Comparison of ENCODE assay signal across 8 cellular contexts in the genomic region with DNA sequence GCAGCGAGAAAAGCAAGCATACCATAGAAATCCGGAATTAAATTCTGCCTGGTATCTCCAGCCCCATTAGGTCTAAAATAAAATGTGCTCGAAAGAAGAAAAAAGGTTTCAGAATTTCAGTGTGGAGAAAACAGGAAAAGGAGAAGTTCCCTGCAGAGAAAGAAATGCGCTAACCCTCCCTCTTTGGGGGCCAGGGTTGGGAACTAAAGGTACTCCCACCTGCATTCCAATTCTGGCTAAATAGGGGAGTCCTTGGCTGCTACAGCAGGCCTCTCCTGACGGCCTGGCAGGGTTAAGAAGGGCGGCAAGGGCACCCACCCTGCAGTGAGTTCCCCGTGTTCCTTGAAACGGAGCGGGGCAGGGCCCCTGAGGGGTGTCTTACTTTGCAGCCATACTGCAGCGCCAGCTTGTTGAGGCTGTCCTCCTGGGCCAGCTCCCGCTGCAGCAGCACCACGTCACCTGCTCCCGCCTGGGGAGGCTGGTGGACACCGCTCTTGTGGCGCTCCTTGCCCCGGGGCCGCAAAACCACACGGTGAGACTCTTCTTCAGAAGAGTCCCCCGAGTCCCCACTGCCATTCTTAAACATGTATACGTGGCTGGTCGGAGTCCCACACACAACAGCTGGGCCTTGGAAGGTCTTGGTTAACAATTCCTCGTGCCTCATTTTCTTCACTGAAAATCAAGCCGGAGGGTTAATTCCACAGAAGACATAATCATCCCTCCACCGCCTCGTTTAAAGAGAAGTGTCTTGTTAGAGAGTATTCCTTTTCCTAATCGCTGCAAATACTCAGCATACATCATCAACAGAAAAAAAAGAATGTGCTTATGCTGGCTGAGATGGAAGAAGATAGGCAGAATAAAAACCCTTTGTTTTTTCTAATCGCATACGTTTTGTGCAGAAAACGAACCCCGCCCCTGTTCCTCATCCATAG. TPM values are rescaled to one million over a fixed set of nuclear protein-coding genes. Genes with fewer than 3 reads are reported as not detected.
DNase-seq lines count a peak whose midpoint lies in the region; ATAC-seq and TF ChIP-seq lines count a peak whose summit lies in the region.

No MANE protein-coding gene starts in this region.

- ATAC-seq in right cardiac atrium (no peak), GM19455 (IDR thresholded peaks at IDR 0.05; ENCODE audit: unreplicated experiment) (no peak), HG02981 (IDR thresholded peaks at IDR 0.05; ENCODE audit: unreplicated experiment) (no peak)

- TF ChIP-seq CTCF in sigmoid colon (IDR thresholded peaks at IDR 0.05): no peak

- peak overlapping the region; percentile 86 for H3K4me3 Mint-ChIP-seq in activated T-helper 1 cell treated with anti-CD3 and anti-CD28 coated beads, Interleukin-12 subunit alpha, Interleukin-12 subunit beta, Interleukin-2, Interleukin-4 antibody, amounts not matched to agents 30 ng/mL and 10 ng/mL and 1 ng/mL, durations not matched to agents 14 hours and 24 hours and 36 hours

- H3K9me3 ChIP-seq in right cardiac atrium (ENCODE audit: control insufficient read depth, low read length): no peaks in the 10 kb centered on the region
- H3K9me3 ChIP-seq in sigmoid colon: no peaks in the 10 kb centered on the region

- no peaks in the 10 kb centered on the region for H3K27me3 Mint-ChIP-seq in activated T-helper 1 cell treated with anti-CD3 and anti-CD28 coated beads, Interleukin-12 subunit alpha, Interleukin-12 subunit beta, Interleukin-2, Interleukin-4 antibody, amounts not matched to agents 30 ng/mL and 10 ng/mL and 1 ng/mL, durations not matched to agents 14 hours and 24 hours and 36 hours (ENCODE audit: insufficient read depth)

- H3K4me1 ChIP-seq in right cardiac atrium (ENCODE audit: control insufficient read depth, insufficient read depth, low read length) (no peaks in the 10 kb centered on the region), sigmoid colon (peaks cover 0 to 32% (median 20%) of the 10 kb centered on the region in 4 donors)

- no peak for TF ChIP-seq POLR2A in sigmoid colon (IDR thresholded peaks at IDR 0.05)

- H3K4me1 Mint-ChIP-seq in activated T-helper 1 cell treated with anti-CD3 and anti-CD28 coated beads, Interleukin-12 subunit alpha, Interleukin-12 subunit beta, Interleukin-2, Interleukin-4 antibody, amounts not matched to agents 30 ng/mL and 10 ng/mL and 1 ng/mL, durations not matched to agents 14 hours and 24 hours and 36 hours (ENCODE audit: low read depth): peaks cover 23% of the 10 kb centered on the region

- H3K27ac Mint-ChIP-seq in activated T-helper 1 cell treated with anti-CD3 and anti-CD28 coated beads, Interleukin-12 subunit alpha, Interleukin-12 subunit beta, Interleukin-2, Interleukin-4 antibody, amounts not matched to agents 30 ng/mL and 10 ng/mL and 1 ng/mL, durations not matched to agents 14 hours and 24 hours and 36 hours: no peak overlapping the region

- H3K27me3 ChIP-seq in H7 (ENCODE audit: control insufficient read depth, insufficient read depth, low read length) (peaks cover 10% of the 10 kb centered on the region), right cardiac atrium (ENCODE audit: control insufficient read depth, insufficient read depth) (no peaks in the 10 kb centered on the region), sigmoid colon (no peaks in the 10 kb centered on the region)

- peaks cover 10% of the 10 kb centered on the region; the same call in 1 of the 2 replicates for H3K36me3 ChIP-seq in H7 (replicated peaks; ENCODE audit: control insufficient read depth, insufficient read depth, low read length)
- H3K36me3 ChIP-seq in sigmoid colon: peaks cover 0 to 21% (median 6%) of the 10 kb centered on the region in 4 donors

- H3K9me3 Mint-ChIP-seq in activated T-helper 1 cell treated with anti-CD3 and anti-CD28 coated beads, Interleukin-12 subunit alpha, Interleukin-12 subunit beta, Interleukin-2, Interleukin-4 antibody, amounts not matched to agents 30 ng/mL and 10 ng/mL and 1 ng/mL, durations not matched to agents 14 hours and 24 hours and 36 hours: no peaks in the 10 kb centered on the region

- TF ChIP-seq EP300 in sigmoid colon (IDR thresholded peaks at IDR 0.05): no peak

- H3K4me3 ChIP-seq in H7 (ENCODE audit: insufficient read depth, low read depth, low read length) (peak overlapping the region; percentile 75; the same call in 1 of the 2 replicates), right cardiac atrium (ENCODE audit: low read length) (peak overlapping the region; percentile 78), sigmoid colon (peak overlapping the region; percentile 59 to 95 (median 90))

- intact Hi-C loops in activated T-helper 1 cell treated with anti-CD3 and anti-CD28 coated beads, Interleukin-12 subunit alpha, Interleukin-12 subunit beta, Interleukin-2, Interleukin-4 antibody, amounts not matched to agents 30 ng/mL and 10 ng/mL and 1 ng/mL, durations not matched to agents 14 hours and 24 hours and 36 hours (cut with micrococcal nuclease): loop anchor here (2.0 kb wide), 2 partner anchors 195 to 871 kb away; partner anchors contain the start of genes ASB7 and LINS1
- intact Hi-C loops in right cardiac atrium (cut with DNase I) (loop anchor here in 1 of 4 donors (10.0 kb wide), 1 partner anchor 447 kb away; no protein-coding TSS in a partner anchor), sigmoid colon (cut with DNase I) (loop anchor here (2.0 to 10.0 kb wide), 2 partner anchors 23 to 457 kb away; no protein-coding TSS in a partner anchor)

- 58% methylated on average over 30 of the region's 30 CpGs for WGBS in right cardiac atrium
- 83 to 84% methylated on average over 30 of the region's 30 CpGs for WGBS in sigmoid colon, 2 donors

- peaks cover 19% of the 10 kb centered on the region for H3K36me3 Mint-ChIP-seq in activated T-helper 1 cell treated with anti-CD3 and anti-CD28 coated beads, Interleukin-12 subunit alpha, Interleukin-12 subunit beta, Interleukin-2, Interleukin-4 antibody, amounts not matched to agents 30 ng/mL and 10 ng/mL and 1 ng/mL, durations not matched to agents 14 hours and 24 hours and 36 hours (ENCODE audit: low read depth)

- DNase-seq in H7: peak; percentile 72
- no peak for DNase-seq in activated T-helper 1 cell treated with anti-CD3 and anti-CD28 coated beads, Interleukin-12 subunit alpha, Interleukin-12 subunit beta, Interleukin-2, Interleukin-4 antibody, amounts not matched to agents 30 ng/mL and 10 ng/mL and 1 ng/mL, durations not matched to agents 14 hours and 24 hours and 36 hours (ENCODE audit: low spot score)
- DNase-seq in right cardiac atrium: no peak
- DNase-seq in sigmoid colon: no peak
- no peak for DNase-seq in NCI-H526 (lab: John Stamatoyannopoulos, UW)
- no peak for DNase-seq in kidney glomerular epithelial cell (lab: John Stamatoyannopoulos, UW)

- H3K27ac ChIP-seq in right cardiac atrium (ENCODE audit: low read length): no peak overlapping the region
- peak overlapping the region; percentile 87 to 95 (median 90) for H3K27ac ChIP-seq in sigmoid colon

RNA-seq across cellular contexts. Expression of gene LYSMD4, which starts 1.6 kb away (rescaled TPM):
- total RNA-seq in H7 (2014; rRNA removed; shearing (Covaris generic)): 6.4 and 8.3 TPM in 2 replicates
- total RNA-seq in activated T-helper 1 cell treated with anti-CD3 and anti-CD28 coated beads, Interleukin-12 subunit alpha, Interleukin-12 subunit beta, Interleukin-2, Interleukin-4 antibody, amounts not matched to agents 30 ng/mL and 10 ng/mL and 1 ng/mL, durations not matched to agents 14 hours and 24 hours and 36 hours: 10.1 and 10.3 TPM in 2 replicates
- total RNA-seq in right cardiac atrium (10 to 100 TPM; 12.6 to 19.3 (median 15.7) TPM), sigmoid colon (10 to 100 TPM in 1 of 4 donors, 1 to 10 TPM in 3; 7.1 to 15.3 (median 8.8) TPM)
- polyA plus RNA-seq in right cardiac atrium (13.2 TPM), sigmoid colon (1 to 10 TPM; 5.1 to 6.1 (median 6.0) TPM)
